8 cellular contexts compared by ENCODE assay signal in genomic region chr21:36661511-36662309, GRCh38. TPM values are rescaled to one million over a fixed set of nuclear protein-coding genes. Genes with fewer than 3 reads are reported as not detected.
A peak's percentile ranks its signal among the peaks of the same experiment; 100 is the strongest.
DNase-seq lines count a peak whose midpoint lies in the region; ATAC-seq and TF ChIP-seq lines count a peak whose summit lies in the region.

No MANE protein-coding gene starts in this region.

- peaks cover 5% of the 10 kb centered on the region for H3K4me1 Mint-ChIP-seq in mesothelial cell of epicardium

- no peak for ATAC-seq in GM18867 (IDR thresholded peaks at IDR 0.05; ENCODE audit: unreplicated experiment)

- H3K27ac Mint-ChIP-seq in mesothelial cell of epicardium, result no peak overlapping the region

- in situ Hi-C loops in T47D (cut with HindIII; ENCODE audit: low pct_unique_long_range_greater_than_20kb, low sequenced_read_pairs), result no loop called here

- DNase-seq in EL, result peak; percentile 25
- peak; percentile 34 for DNase-seq in NCI-H1694 (lab: John Stamatoyannopoulos, UW)
- DNase-seq in T47D (ENCODE audit: low read depth in 1 of 2, low spot score in 1 of 2), result peak; percentile 26 to 73
- no peak for DNase-seq in mesothelial cell of epicardium (ENCODE audit: low spot score in 2 of 2, unreplicated experiment in 2 of 2)
- no peak for DNase-seq in SKM-1 (lab: John Stamatoyannopoulos, UW; ENCODE audit: unreplicated experiment)
- no peak for DNase-seq in activated gamma-delta T cell treated with Interleukin-2 at 50 U/mL for 16 hours
- no peak for DNase-seq in NCI-H2227 (lab: John Stamatoyannopoulos, UW; ENCODE audit: unreplicated experiment)

- no peak overlapping the region for H3K4me3 Mint-ChIP-seq in mesothelial cell of epicardium

- no peaks in the 10 kb centered on the region for H3K36me3 Mint-ChIP-seq in mesothelial cell of epicardium

- TF ChIP-seq CTCF in mesothelial cell of epicardium (IDR thresholded peaks at IDR 0.05; ENCODE audit: unreplicated experiment), result peak; percentile 27

- H3K27me3 Mint-ChIP-seq in mesothelial cell of epicardium (ENCODE audit: low read depth), result peaks cover 66% of the 10 kb centered on the region

- no peaks in the 10 kb centered on the region for H3K9me3 Mint-ChIP-seq in mesothelial cell of epicardium

RNA-seq across cellular contexts. Expression of gene SIM2, which starts 37.2 kb away (rescaled TPM):
- total RNA-seq in mesothelial cell of epicardium, result 0.09 TPM in 1 of 3 replicates, not detected in the others

Comparison
In these comparisons a context has a peak if more than half of its experiments do, and no peak if none do; other contexts are left out.
1. DNase-seq: peak in EL (single experiment), NCI-H1694 (single experiment) and T47D (2 of 2); none in mesothelial cell of epicardium (0 of 2), SKM-1 (single experiment), activated gamma-delta T cell treated with Interleukin-2 at 50 U/mL for 16 hours (single experiment) and NCI-H2227 (single experiment).